9 cellular contexts compared by ENCODE assay signal in the genomic region with DNA sequence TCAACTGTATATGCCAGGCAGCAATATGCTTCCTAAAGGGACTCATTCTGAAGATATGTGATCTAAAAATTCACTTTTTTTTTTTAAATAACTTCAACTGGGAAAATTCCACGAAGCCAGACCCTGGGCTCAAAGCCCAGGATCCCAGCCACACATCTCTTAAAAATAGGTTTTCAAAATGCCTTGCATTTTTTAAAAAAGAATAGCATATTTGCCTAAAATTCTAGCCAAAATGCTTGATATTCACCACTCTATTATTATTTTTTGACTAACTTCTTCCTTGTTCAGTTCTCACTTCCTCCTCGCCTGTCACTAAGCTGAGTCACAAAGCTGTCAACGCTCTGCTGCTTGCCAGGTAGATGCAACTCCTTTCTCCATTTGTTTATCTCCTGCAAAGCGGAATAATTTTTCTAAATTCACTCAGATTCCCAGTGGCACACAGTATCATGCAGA. TPM values are rescaled to one million over a fixed set of nuclear protein-coding genes. Genes with fewer than 3 reads are reported as not detected.
DNase-seq lines count a peak whose midpoint lies in the region; ATAC-seq and TF ChIP-seq lines count a peak whose summit lies in the region.
"Had no signal": no experiment of that assay in that cellular context is flagged by ENCODE, and none has a peak within 500 bp of the region (broad histone marks: within the 10 kb centered on the region; RNA-seq: fewer than 3 reads in every experiment).

No MANE protein-coding gene starts in this region.

- H3K79me2 ChIP-seq in smooth muscle cell (ENCODE audit: low read depth) = peaks cover 35% of the 10 kb centered on the region

- ATAC-seq in GM19328 (IDR thresholded peaks at IDR 0.05; ENCODE audit: unreplicated experiment) (peak; percentile 73), HG03565 (IDR thresholded peaks at IDR 0.05; ENCODE audit: unreplicated experiment) (peak; percentile 75)

- H3K27me3 ChIP-seq in smooth muscle cell (ENCODE audit: low read depth) = no peaks in the 10 kb centered on the region

- no peak overlapping the region for H2AFZ ChIP-seq in smooth muscle cell (ENCODE audit: low read depth)

- no peaks in the 10 kb centered on the region for H3K36me3 ChIP-seq in smooth muscle cell (ENCODE audit: low read depth)

- H3K9me3 ChIP-seq in smooth muscle cell (replicated peaks; ENCODE audit: low read depth) = no peaks in the 10 kb centered on the region

- peaks cover 12% of the 10 kb centered on the region for H3K4me1 ChIP-seq in smooth muscle cell (ENCODE audit: low read depth)

- no peak overlapping the region for H3K9ac ChIP-seq in smooth muscle cell (ENCODE audit: low read depth)

- no peak overlapping the region for H3K4me3 ChIP-seq in smooth muscle cell

- whole genome bisulfite sequencing in smooth muscle cell (ENCODE audit: low lambda C conversion rate) = 68% methylated on average over 4 of the region's 4 CpGs

- H3K4me2 ChIP-seq in smooth muscle cell = peak overlapping the region; percentile 51

- TF ChIP-seq CTCF in smooth muscle cell (IDR thresholded peaks at IDR 0.05; ENCODE audit: borderline replicate concordance, insufficient read depth, poor library complexity, severe bottlenecking) = no peak

- peak overlapping the region; percentile 24 for H3K27ac ChIP-seq in smooth muscle cell (ENCODE audit: low read depth)
- H3K27ac ChIP-seq: HL-60 had no signal

- H3F3A ChIP-seq in smooth muscle cell (ENCODE audit: low read depth) = peaks cover 12% of the 10 kb centered on the region

- DNase-seq in cerebellum (ENCODE audit: low spot score) = peak; percentile 23
- DNase-seq in smooth muscle cell (lab: John Stamatoyannopoulos, UW; ENCODE audit: unreplicated experiment) = no peak
- DNase-seq in NCI-H446 treated with DMSO at 0.1 percent for 48 hours (lab: John Stamatoyannopoulos, UW) = no peak
- DNase-seq in DMS153 treated with DMSO at 0.1 percent for 48 hours (lab: John Stamatoyannopoulos, UW; ENCODE audit: unreplicated experiment) = no peak
- DNase-seq in activated gamma-delta T cell treated with Interleukin-2 at 50 U/mL for 16 hours = no peak
- DNase-seq in NCI-H2227 (lab: John Stamatoyannopoulos, UW; ENCODE audit: unreplicated experiment) = no peak

- H4K20me1 ChIP-seq in smooth muscle cell (ENCODE audit: low read depth) = peaks cover 16% of the 10 kb centered on the region

RNA-seq across cellular contexts. Expression of gene VGLL4, which starts 28.0 kb away (rescaled TPM):
- 78.3 TPM for total RNA-seq in cerebellum
- 109 and 149 TPM in 2 replicates for total RNA-seq in smooth muscle cell
- 64.3 and 72.0 TPM in 2 replicates for polyA plus RNA-seq in smooth muscle cell
